ENCODE assay signal across 10 cellular contexts in the genomic region with DNA sequence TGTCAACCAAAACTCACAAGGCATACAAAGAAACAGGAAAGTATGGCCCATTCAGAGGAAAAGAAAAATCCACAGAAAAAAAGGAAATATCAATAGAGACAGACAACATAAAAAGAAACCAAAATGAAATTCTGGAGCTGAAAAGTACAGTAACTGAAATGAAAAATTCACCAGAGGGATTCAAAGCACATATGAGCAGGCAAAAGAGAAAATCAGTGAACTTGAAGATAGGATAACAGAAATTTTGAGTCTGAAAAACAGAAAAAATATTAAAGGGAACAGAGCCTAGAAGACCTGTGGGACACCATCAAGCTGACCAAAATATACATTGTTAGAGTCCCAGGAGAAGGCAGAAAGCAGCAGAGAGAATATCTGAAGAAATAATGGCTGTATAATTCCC.
"Had no signal": no experiment of that assay in that cellular context is flagged by ENCODE, and none has a peak within 500 bp of the region (broad histone marks: within the 10 kb centered on the region; RNA-seq: fewer than 3 reads in every experiment).

No MANE protein-coding gene starts in this region.

- FAIRE-seq: H1, H54 had no signal

- H3K27ac Mint-ChIP-seq: GM23338, H9, HFFc6 had no signal

- DNase-seq: H9, HCEC 1CT, HFFc6, IMR-90, KBM-7 had no signal

- H3K27ac ChIP-seq: HL-60, KMS-11 had no signal

- H3K9me3 Mint-ChIP-seq: GM23338, H9, HFFc6 had no signal

- H3K4me2 ChIP-seq: GM23338, KMS-11 had no signal

- H3K4me3 Mint-ChIP-seq: GM23338, H9, HFFc6 had no signal

- H2AFZ ChIP-seq: GM23338 had no signal

- ATAC-seq: GM23338 had no signal

- H3K9ac ChIP-seq: KMS-11 had no signal

- H3K4me3 ChIP-seq: GM23338 had no signal
